11 cellular contexts compared by ENCODE assay signal in genomic region chr3:120506076-120506827, GRCh38. TPM values are rescaled to one million over a fixed set of nuclear protein-coding genes. Genes with fewer than 3 reads are reported as not detected.
DNase-seq lines count a peak whose midpoint lies in the region; ATAC-seq and TF ChIP-seq lines count a peak whose summit lies in the region.
"Had no signal": no experiment of that assay in that cellular context is flagged by ENCODE, and none has a peak within 500 bp of the region (broad histone marks: within the 10 kb centered on the region; RNA-seq: fewer than 3 reads in every experiment).

No MANE protein-coding gene starts in this region.

- no peak for TF ChIP-seq POLR2A in gastroesophageal sphincter (IDR thresholded peaks at IDR 0.05)

- no peak for TF ChIP-seq EP300 in gastroesophageal sphincter (IDR thresholded peaks at IDR 0.05)

- no peaks in the 10 kb centered on the region for H3K36me3 ChIP-seq in gastroesophageal sphincter
- no peaks in the 10 kb centered on the region for H3K36me3 ChIP-seq in subcutaneous abdominal adipose tissue (ENCODE audit: control insufficient read depth in 5 of 5, insufficient read depth in 5 of 5, low read length in 5 of 5)

- WGBS in gastroesophageal sphincter (ENCODE audit: low coverage in 1 of 2), 2 donors: 26 to 44% methylated on average over 5 of the region's 5 CpGs

- ATAC-seq in gastroesophageal sphincter (peak; percentile 10), HG03432 (IDR thresholded peaks at IDR 0.05; ENCODE audit: unreplicated experiment) (no peak), GM18517 (IDR thresholded peaks at IDR 0.05; ENCODE audit: unreplicated experiment) (no peak)

- H3K4me1 ChIP-seq in gastroesophageal sphincter (peaks cover 6 to 22% (median 10%) of the 10 kb centered on the region in 3 donors), subcutaneous abdominal adipose tissue (ENCODE audit: control insufficient read depth in 5 of 5, insufficient read depth in 5 of 5, low read length in 5 of 5) (peaks cover 0 to 19% (median 15%) of the 10 kb centered on the region in 5 donors)

- H3K27ac ChIP-seq in gastroesophageal sphincter (peak overlapping the region in 2 of 4 donors; percentile 46 to 51), subcutaneous abdominal adipose tissue (ENCODE audit: low read depth, low read length) (no peak overlapping the region)
- H3K27ac ChIP-seq: 22Rv1 had no signal

- peak; percentile 49 for DNase-seq in DMS153 treated with DMSO at 0.1 percent for 48 hours (lab: John Stamatoyannopoulos, UW; ENCODE audit: unreplicated experiment)
- DNase-seq in DMS153 (lab: John Stamatoyannopoulos, UW): no peak
- DNase-seq in NCI-H526 (lab: John Stamatoyannopoulos, UW): peak; percentile 42 to 73
- no peak for DNase-seq in retina
- DNase-seq: activated effector memory CD4-positive, alpha-beta T cell treated with Interleukin-2 at 50 U/mL for 16 hours; NCI-H2227 treated with DMSO at 0.1 percent for 48 hours had no signal

- no peak overlapping the region for H3K9ac ChIP-seq in subcutaneous abdominal adipose tissue (ENCODE audit: low read length in 5 of 5)

- H3K9me3 ChIP-seq in gastroesophageal sphincter (no peaks in the 10 kb centered on the region), subcutaneous abdominal adipose tissue (ENCODE audit: control insufficient read depth in 5 of 5, low read length in 5 of 5) (no peaks in the 10 kb centered on the region)

- no peak for TF ChIP-seq CTCF in gastroesophageal sphincter (IDR thresholded peaks at IDR 0.05)

- no peak overlapping the region for H3K4me3 ChIP-seq in gastroesophageal sphincter
- peak overlapping the region in 4 of 5 donors; percentile 12 to 49 (median 46) for H3K4me3 ChIP-seq in subcutaneous abdominal adipose tissue (ENCODE audit: low read depth in 1 of 5, low read length in 5 of 5)

- H3K27me3 ChIP-seq in gastroesophageal sphincter (no peaks in the 10 kb centered on the region), subcutaneous abdominal adipose tissue (ENCODE audit: control insufficient read depth in 5 of 5, insufficient read depth in 4 of 5, low read length in 5 of 5) (no peaks in the 10 kb centered on the region)

RNA-seq across cellular contexts. Expression of gene FSTL1, which starts 55.5 kb away (rescaled TPM):
- 1,000 to 10,000 TPM in 1 of 4 donors, 100 to 1,000 TPM in 3; 343 to 1,189 (median 766) TPM for total RNA-seq in gastroesophageal sphincter

Comparison
In these comparisons a context has a peak if more than half of its experiments do, and no peak if none do; other contexts are left out.
1. DNase-seq: peak in DMS153 treated with DMSO at 0.1 percent for 48 hours (single experiment) and NCI-H526 (2 of 2); none in DMS153 (single experiment) and retina (single experiment).
2. H3K4me3 ChIP-seq: peak in subcutaneous abdominal adipose tissue (4 of 5); none in gastroesophageal sphincter (0 of 2).